16 cellular contexts compared by ENCODE assay signal in genomic region chrX:40694833-40695232, GRCh38. TPM values are rescaled to one million over a fixed set of nuclear protein-coding genes. Genes with fewer than 3 reads are reported as not detected.
DNase-seq lines count a peak whose midpoint lies in the region; ATAC-seq, FAIRE-seq and TF ChIP-seq lines count a peak whose summit lies in the region.
"Had no signal": no experiment of that assay in that cellular context is flagged by ENCODE, and none has a peak within 500 bp of the region (broad histone marks: within the 10 kb centered on the region; RNA-seq: fewer than 3 reads in every experiment).

No MANE protein-coding gene starts in this region.

- H2AFZ ChIP-seq in PC-3 (ENCODE audit: low read length) = no peak overlapping the region

- no peak for ATAC-seq in A549
- no peak for ATAC-seq in PC-3
- ATAC-seq: CD8-positive, alpha-beta T cell had no signal

- H3K36me3 ChIP-seq in PC-3 (ENCODE audit: low read depth, low read length) = peaks cover 37% of the 10 kb centered on the region

- 88% methylated on average over 1 of the region's 1 CpG for WGBS in A549 (ENCODE audit: missing lambda C conversion rate)

- TF ChIP-seq CTCF in A549 (IDR thresholded peaks at IDR 0.05) = no peak
- no peak for TF ChIP-seq CTCF in PC-3 (conservative IDR thresholded peaks at IDR 0.05; ENCODE audit: low read depth, low read length)
- TF ChIP-seq CTCF in choroid plexus epithelial cell (conservative IDR thresholded peaks at IDR 0.05; ENCODE audit: low read depth, low read length) = no peak
- no peak for TF ChIP-seq CTCF in glutamatergic neuron (IDR thresholded peaks at IDR 0.05; ENCODE audit: partially characterized antibody, unreplicated experiment)
- TF ChIP-seq CTCF in osteocyte (IDR thresholded peaks at IDR 0.05) = no peak

- no TSS peak for BruUV-seq in PC-3 (replicated peaks; lab: Mats Ljungman, UMichigan)

- H3K9me2 ChIP-seq in PC-3 (replicated peaks; ENCODE audit: low read length) = no peaks in the 10 kb centered on the region

- H3K79me2 ChIP-seq in PC-3 (ENCODE audit: low read length) = no peaks in the 10 kb centered on the region

- H3K4me3 ChIP-seq in A549 (no peak overlapping the region), PC-3 (ENCODE audit: low read length) (no peak overlapping the region), choroid plexus epithelial cell (ENCODE audit: low read depth, low read length) (no peak overlapping the region)

- H3K27ac ChIP-seq in A549 (no peak overlapping the region), PC-3 (ENCODE audit: low read length) (no peak overlapping the region)

- TF ChIP-seq EP300 in A549 (IDR thresholded peaks at IDR 0.05) = no peak

- POLR2A ChIA-PET in A549 (lab: Yijun Ruan, JAX) = no interaction called here
- POLR2A ChIA-PET in PC-3 (lab: Charles Lee; ENCODE audit: unreplicated experiment) = no interaction called here

- no peaks in the 10 kb centered on the region for H3K4me1 ChIP-seq in A549
- H3K4me1 ChIP-seq in PC-3 (ENCODE audit: insufficient read depth, low read length) = no peaks in the 10 kb centered on the region

- CTCF ChIA-PET in A549 (lab: Yijun Ruan, JAX) (no interaction called here), PC-3 (lab: Charles Lee) (no interaction called here)

- H3K27me3 ChIP-seq in PC-3 (ENCODE audit: low read length) = no peaks in the 10 kb centered on the region

- H3K27ac Mint-ChIP-seq in glutamatergic neuron (ENCODE audit: unreplicated experiment) = peak overlapping the region; percentile 48
- H3K27ac Mint-ChIP-seq in osteocyte (ENCODE audit: unreplicated experiment) = no peak overlapping the region
- H3K27ac Mint-ChIP-seq: CD8-positive, alpha-beta T cell had no signal

- intact Hi-C loops in PC-3 (cut with micrococcal nuclease) = no loop called here

- FAIRE-seq in A549 (lab: Jason Lieb, UNC) (peak; percentile 13), GM12892 (lab: Jason Lieb, UNC) (no peak)
- FAIRE-seq: H1 had no signal

- no peak overlapping the region for H3K4me3 Mint-ChIP-seq in glutamatergic neuron (ENCODE audit: unreplicated experiment)
- H3K4me3 Mint-ChIP-seq in osteocyte (ENCODE audit: unreplicated experiment) = no peak overlapping the region
- H3K4me3 Mint-ChIP-seq: CD8-positive, alpha-beta T cell had no signal

- DNase-seq in A549 (ENCODE audit: low read depth in 1 of 2, low spot score in 1 of 2) = no peak
- DNase-seq in PC-3 = peak; percentile 12
- DNase-seq in choroid plexus epithelial cell (ENCODE audit: low read depth) = peak; percentile 10
- no peak for DNase-seq in glutamatergic neuron
- no peak for DNase-seq in G401 (ENCODE audit: low spot score)
- no peak for DNase-seq in osteocyte (ENCODE audit: extremely low spot score, unreplicated experiment)
- DNase-seq in medulla oblongata (ENCODE audit: extremely low spot score) = no peak
- no peak for DNase-seq in GM12892 (ENCODE audit: insufficient read length)
- DNase-seq: 8988T; CD8-positive, alpha-beta T cell; MV-4-11; NCI-H1417; NCI-H187 treated with DMSO at 0.1 percent for 48 hours; NCI-H69; SHP77 had no signal

- H3F3A ChIP-seq in PC-3 (ENCODE audit: low read length, unreplicated experiment) = no peaks in the 10 kb centered on the region

- no peaks in the 10 kb centered on the region for H4K20me1 ChIP-seq in PC-3 (ENCODE audit: low read length)

- H3K36me3 Mint-ChIP-seq in glutamatergic neuron (ENCODE audit: unreplicated experiment) (no peaks in the 10 kb centered on the region), osteocyte (ENCODE audit: unreplicated experiment) (peaks cover 24% of the 10 kb centered on the region)

- H3K4me1 Mint-ChIP-seq in glutamatergic neuron (ENCODE audit: low read depth, unreplicated experiment) (no peaks in the 10 kb centered on the region), osteocyte (ENCODE audit: unreplicated experiment) (no peaks in the 10 kb centered on the region)

- no peak overlapping the region for H3K4me2 ChIP-seq in A549
- H3K4me2 ChIP-seq in PC-3 (ENCODE audit: low read length) = no peak overlapping the region

- no peak for TF ChIP-seq RAD21 in A549 (conservative IDR thresholded peaks at IDR 0.05 in 1 of 2, IDR thresholded peaks at IDR 0.05 in 1 of 2)

- TF ChIP-seq POLR2A in A549 (IDR thresholded peaks at IDR 0.05; ENCODE audit: low read length) (no peak), GM12892 (IDR thresholded peaks at IDR 0.05; ENCODE audit: low read depth, low read length) (no peak)

- H3K9me3 Mint-ChIP-seq in glutamatergic neuron (ENCODE audit: unreplicated experiment) = no peaks in the 10 kb centered on the region
- no peaks in the 10 kb centered on the region for H3K9me3 Mint-ChIP-seq in osteocyte (ENCODE audit: unreplicated experiment)
- H3K9me3 Mint-ChIP-seq: CD8-positive, alpha-beta T cell had no signal

- H3K9ac ChIP-seq in PC-3 (ENCODE audit: low read length) = no peak overlapping the region

- H3K27me3 Mint-ChIP-seq in glutamatergic neuron (ENCODE audit: unreplicated experiment) = no peaks in the 10 kb centered on the region
- no peaks in the 10 kb centered on the region for H3K27me3 Mint-ChIP-seq in osteocyte (ENCODE audit: unreplicated experiment)

- H3K9me3 ChIP-seq in A549 (peaks cover 5% of the 10 kb centered on the region; the same call in 1 of the 3 replicates), PC-3 (ENCODE audit: low read length) (no peaks in the 10 kb centered on the region)

- in situ Hi-C loops in G401 (cut with HindIII; ENCODE audit: low sequenced_read_pairs) = no loop called here

TF ChIP-seq in A549, 52 proteins besides CTCF, POLR2A, EP300 and RAD21 (continues in another document):
- TF ChIP-seq RCOR1 (IDR thresholded peaks at IDR 0.05; ENCODE audit: low read depth, low read length) = no peak
- no peak for TF ChIP-seq FOSL2 (IDR thresholded peaks at IDR 0.05)
- TF ChIP-seq FOSL2 (CRISPR knock-in tag; IDR thresholded peaks at IDR 0.05) = no peak
- no peak for TF ChIP-seq E2F6 (IDR thresholded peaks at IDR 0.05; ENCODE audit: borderline replicate concordance, low read depth)
- TF ChIP-seq CHD4 (IDR thresholded peaks at IDR 0.05; ENCODE audit: borderline replicate concordance) = no peak
- TF ChIP-seq HOXB5 (CRISPR knock-in tag; IDR thresholded peaks at IDR 0.05) = no peak
- TF ChIP-seq TFCP2L1 (CRISPR knock-in tag; IDR thresholded peaks at IDR 0.05) = no peak
- no peak for TF ChIP-seq NFE2L2 (conservative IDR thresholded peaks at IDR 0.05; ENCODE audit: low read length)
- TF ChIP-seq HES2 (IDR thresholded peaks at IDR 0.05) = no peak
- no peak for TF ChIP-seq NPAS2 (CRISPR knock-in tag; IDR thresholded peaks at IDR 0.05; ENCODE audit: borderline replicate concordance)
- TF ChIP-seq HOXB13 (CRISPR knock-in tag; IDR thresholded peaks at IDR 0.05; ENCODE audit: low read depth) = no peak
- no peak for TF ChIP-seq CBX2 (IDR thresholded peaks at IDR 0.05; ENCODE audit: borderline replicate concordance, low read depth)
- no peak for TF ChIP-seq FOSB (CRISPR knock-in tag; IDR thresholded peaks at IDR 0.05)
- TF ChIP-seq MAZ (IDR thresholded peaks at IDR 0.05; ENCODE audit: borderline replicate concordance, low read depth, low read length) = no peak
- no peak for TF ChIP-seq HMGXB4 (CRISPR knock-in tag; IDR thresholded peaks at IDR 0.05; ENCODE audit: borderline replicate concordance)
- TF ChIP-seq RNF2 (IDR thresholded peaks at IDR 0.05; ENCODE audit: borderline replicate concordance, low read depth) = no peak
- no peak for TF ChIP-seq SMC3 (IDR thresholded peaks at IDR 0.05)

RNA-seq across cellular contexts. Expression of gene MED14, which starts 40.5 kb away (rescaled TPM):
- 62.0 and 82.6 TPM in 2 replicates for polyA plus RNA-seq in A549 (2011; rRNA removed)
- polyA plus RNA-seq in A549 (2012; cell fraction: cytosol; rRNA removed) = 24.3 and 27.1 TPM in 2 replicates
- 27.7 and 36.9 TPM in 2 replicates for polyA plus RNA-seq in A549 (2012; cell fraction: nucleus; rRNA removed)
- 22.5 to 26.8 TPM (median 23.5 TPM) in 3 replicates for polyA plus RNA-seq in A549 (2017; fragmentation: RNase III; extraction: RNeasy Plus Mini Kit Qiagen cat#74134 plus additional on column Dnase treatment)
- 69.6 and 90.6 TPM in 2 replicates for polyA minus RNA-seq in A549 (2011; rRNA and poly(A)+ RNA removed)
- 29.5 and 44.7 TPM in 2 replicates for total RNA-seq in PC-3 (2014; rRNA removed)
- 59.8 TPM for total RNA-seq in glutamatergic neuron (ENCODE audit: unreplicated experiment)
- total RNA-seq in G401 (2014; rRNA removed; shearing (Covaris generic)) = 5.2 and 9.9 TPM in 2 replicates
- total RNA-seq in osteocyte = 52.4 and 53.0 TPM in 2 replicates
- 29.4 TPM for polyA plus RNA-seq in GM12892 (2012; ENCODE audit: missing spikeins)

RNA-seq across cellular contexts. Expression of gene CXorf38, which starts 47.5 kb away (rescaled TPM):
- polyA plus RNA-seq in A549 (2011; rRNA removed) = 12.5 and 14.3 TPM in 2 replicates
- 4.7 and 5.9 TPM in 2 replicates for polyA plus RNA-seq in A549 (2012; cell fraction: cytosol; rRNA removed)
- polyA plus RNA-seq in A549 (2012; cell fraction: nucleus; rRNA removed) = 4.5 and 5.8 TPM in 2 replicates
- polyA plus RNA-seq in A549 (2017; fragmentation: RNase III; extraction: RNeasy Plus Mini Kit Qiagen cat#74134 plus additional on column Dnase treatment) = 9.6 to 9.8 TPM (median 9.8 TPM) in 3 replicates
- polyA minus RNA-seq in A549 (2011; rRNA and poly(A)+ RNA removed) = 4.2 and 4.7 TPM in 2 replicates
- total RNA-seq in PC-3 (2014; rRNA removed) = 16.2 and 18.3 TPM in 2 replicates
- total RNA-seq in glutamatergic neuron (ENCODE audit: unreplicated experiment) = 7.8 TPM
- 11.9 and 17.1 TPM in 2 replicates for total RNA-seq in G401 (2014; rRNA removed; shearing (Covaris generic))
- total RNA-seq in osteocyte = 9.9 and 11.4 TPM in 2 replicates
- 14.8 TPM for polyA plus RNA-seq in GM12892 (2012; ENCODE audit: missing spikeins)

Comparison
In these comparisons a context has a peak if more than half of its experiments do, and no peak if none do; other contexts are left out.
1. DNase-seq: peak in PC-3 (single experiment) and choroid plexus epithelial cell (single experiment); none in A549 (0 of 2), glutamatergic neuron (single experiment), G401 (single experiment), osteocyte (single experiment), medulla oblongata (single experiment) and GM12892 (single experiment).